8 cellular contexts compared by ENCODE assay signal in the genomic region with DNA sequence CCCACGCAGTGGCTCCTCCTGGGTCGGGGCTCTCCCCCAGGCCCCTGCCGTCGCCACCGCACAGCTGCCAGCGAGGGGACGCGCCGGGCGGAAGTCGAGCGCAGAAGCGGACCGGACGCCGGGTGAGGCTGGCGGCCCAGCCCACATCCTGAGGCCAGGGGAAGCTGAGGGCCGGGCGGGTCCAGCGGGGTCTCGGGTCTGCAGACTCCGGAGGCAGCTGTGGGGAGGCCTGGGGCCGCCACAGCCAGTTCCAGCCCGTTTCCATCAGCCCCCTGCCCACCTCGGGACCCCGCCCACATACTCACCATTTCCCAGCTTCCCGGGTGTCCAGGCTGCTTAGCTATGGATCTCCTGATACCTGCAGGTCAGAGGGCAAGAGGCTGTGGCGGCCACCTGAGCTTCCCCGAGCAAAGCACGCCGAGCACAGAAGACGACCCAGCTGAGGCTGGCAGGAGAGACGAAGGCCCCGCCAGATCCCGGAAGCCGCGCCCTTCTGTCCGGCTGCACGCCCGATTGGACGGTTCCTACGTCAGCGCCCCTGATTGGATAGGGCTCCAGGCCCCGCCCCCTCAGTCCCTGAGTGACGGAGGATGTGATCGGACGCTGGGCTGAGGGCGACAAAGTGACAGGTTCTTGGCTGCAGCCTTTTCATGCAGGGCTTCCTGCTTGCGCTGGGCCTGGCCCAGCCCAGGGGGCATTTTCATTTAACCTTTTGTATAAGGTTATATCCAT. TPM values are rescaled to one million over a fixed set of nuclear protein-coding genes. Genes with fewer than 3 reads are reported as not detected.
DNase-seq lines count a peak whose midpoint lies in the region; ATAC-seq and TF ChIP-seq lines count a peak whose summit lies in the region.

No MANE protein-coding gene starts in this region.

- H3K9me3 ChIP-seq in Loucy (ENCODE audit: insufficient read depth, low read depth, low read length) (no peaks in the 10 kb centered on the region), RWPE2 (ENCODE audit: severe bottlenecking) (no peaks in the 10 kb centered on the region)

- H3K27ac ChIP-seq in RWPE2 (ENCODE audit: poor library complexity, severe bottlenecking): peak overlapping the region; percentile 48

- DNase-seq in ELR (ENCODE audit: low read depth) (peak; percentile 96), H7 (peak; percentile 96), RWPE2 (ENCODE audit: low spot score) (peak; percentile 86), fibroblast of the conjunctiva (ENCODE audit: low read depth) (peak; percentile 75), nephron progenitor cell (peak; percentile 99)
- peak; percentile 88 for DNase-seq in activated effector memory CD4-positive, alpha-beta T cell treated with Interleukin-2 at 50 U/mL for 16 hours

- H3K36me3 Mint-ChIP-seq in nephron progenitor cell (ENCODE audit: low read depth): peaks cover 35% of the 10 kb centered on the region
- peaks cover 45% of the 10 kb centered on the region for H3K36me3 Mint-ChIP-seq in stimulated activated naive CD8-positive, alpha-beta T cell treated with anti-CD3 and anti-CD28 coated beads, Interleukin-15, Interleukin-2, amounts not matched to agents 100 ng/mL and 50 ng/mL, for 24 hours (ENCODE audit: low read depth)

- H3K79me2 ChIP-seq in Loucy (ENCODE audit: insufficient read depth, low read length): peaks cover 50% of the 10 kb centered on the region

- H3K4me3 Mint-ChIP-seq in nephron progenitor cell: peak overlapping the region; percentile 94
- peak overlapping the region; percentile 93 for H3K4me3 Mint-ChIP-seq in stimulated activated naive CD8-positive, alpha-beta T cell treated with anti-CD3 and anti-CD28 coated beads, Interleukin-15, Interleukin-2, amounts not matched to agents 100 ng/mL and 50 ng/mL, for 24 hours

- peak; percentile 100 for ATAC-seq in RWPE2 (ENCODE audit: low read depth)

- no peaks in the 10 kb centered on the region for H3K27me3 Mint-ChIP-seq in nephron progenitor cell (ENCODE audit: low read depth, poor library complexity)
- H3K27me3 Mint-ChIP-seq in stimulated activated naive CD8-positive, alpha-beta T cell treated with anti-CD3 and anti-CD28 coated beads, Interleukin-15, Interleukin-2, amounts not matched to agents 100 ng/mL and 50 ng/mL, for 24 hours: no peaks in the 10 kb centered on the region

- peaks cover 19% of the 10 kb centered on the region for H3K4me1 Mint-ChIP-seq in nephron progenitor cell
- H3K4me1 Mint-ChIP-seq in stimulated activated naive CD8-positive, alpha-beta T cell treated with anti-CD3 and anti-CD28 coated beads, Interleukin-15, Interleukin-2, amounts not matched to agents 100 ng/mL and 50 ng/mL, for 24 hours (ENCODE audit: low read depth): peaks cover 68% of the 10 kb centered on the region

- H3K4me3 ChIP-seq in H7 (ENCODE audit: insufficient read depth, low read depth, low read length) (peak overlapping the region; percentile 94), Loucy (ENCODE audit: low read length, poor library complexity, severe bottlenecking) (peak overlapping the region; percentile 94), RWPE2 (ENCODE audit: severe bottlenecking) (peak overlapping the region; percentile 98)

- H2AFZ ChIP-seq in Loucy (ENCODE audit: low read length): peak overlapping the region; percentile 61; the same call in 1 of the 2 replicates

- H3K27me3 ChIP-seq in H7 (ENCODE audit: control insufficient read depth, insufficient read depth, low read length): no peaks in the 10 kb centered on the region
- no peaks in the 10 kb centered on the region for H3K27me3 ChIP-seq in Loucy (ENCODE audit: insufficient read depth, low read length, poor library complexity, severe bottlenecking)
- no peaks in the 10 kb centered on the region for H3K27me3 ChIP-seq in RWPE2 (ENCODE audit: insufficient read depth, poor library complexity, severe bottlenecking)

- peak overlapping the region; percentile 97 for H3K27ac Mint-ChIP-seq in nephron progenitor cell
- H3K27ac Mint-ChIP-seq in stimulated activated naive CD8-positive, alpha-beta T cell treated with anti-CD3 and anti-CD28 coated beads, Interleukin-15, Interleukin-2, amounts not matched to agents 100 ng/mL and 50 ng/mL, for 24 hours: peak overlapping the region; percentile 88

- H3K9me3 Mint-ChIP-seq in nephron progenitor cell: peaks cover 18% of the 10 kb centered on the region
- H3K9me3 Mint-ChIP-seq in stimulated activated naive CD8-positive, alpha-beta T cell treated with anti-CD3 and anti-CD28 coated beads, Interleukin-15, Interleukin-2, amounts not matched to agents 100 ng/mL and 50 ng/mL, for 24 hours: peaks cover 3% of the 10 kb centered on the region

- no peaks in the 10 kb centered on the region for H3K9me2 ChIP-seq in Loucy (replicated peaks; ENCODE audit: low read depth, low read length)

- peaks cover 43% of the 10 kb centered on the region for H4K20me1 ChIP-seq in Loucy (ENCODE audit: insufficient read depth, low read length, poor library complexity, severe bottlenecking)

- H3K4me2 ChIP-seq in Loucy (ENCODE audit: low read depth, low read length, poor library complexity, severe bottlenecking): peak overlapping the region; percentile 97

- no peaks in the 10 kb centered on the region; the same call in none of the 2 replicates for H3K36me3 ChIP-seq in H7 (replicated peaks; ENCODE audit: control insufficient read depth, insufficient read depth, low read length)
- no peaks in the 10 kb centered on the region for H3K36me3 ChIP-seq in Loucy (ENCODE audit: insufficient read depth, low read length)
- H3K36me3 ChIP-seq in RWPE2 (ENCODE audit: low read depth): peaks cover 8% of the 10 kb centered on the region; the same call in 1 of the 2 replicates

- H3F3A ChIP-seq in Loucy (ENCODE audit: low read depth): no peaks in the 10 kb centered on the region

- peak overlapping the region; percentile 85 for H3K9ac ChIP-seq in Loucy (ENCODE audit: low read depth, low read length, poor library complexity, severe bottlenecking)

- TF ChIP-seq CTCF in Loucy (conservative IDR thresholded peaks at IDR 0.05; ENCODE audit: low read length): no peak
- no peak for TF ChIP-seq CTCF in RWPE2 (IDR thresholded peaks at IDR 0.05; ENCODE audit: poor library complexity, severe bottlenecking)
- TF ChIP-seq CTCF in nephron progenitor cell (IDR thresholded peaks at IDR 0.05): no peak

- peaks cover 37% of the 10 kb centered on the region for H3K4me1 ChIP-seq in Loucy (ENCODE audit: insufficient read depth, low read length, poor library complexity, severe bottlenecking)
- H3K4me1 ChIP-seq in RWPE2 (ENCODE audit: insufficient read depth, poor library complexity, severe bottlenecking): peaks cover 4% of the 10 kb centered on the region

RNA-seq across cellular contexts. Expression of gene ZNF124, which starts 38.7 kb away (rescaled TPM):
- total RNA-seq in H7 (2014; rRNA removed; shearing (Covaris generic)): 50.3 and 54.5 TPM in 2 replicates

RNA-seq across cellular contexts. Expression of gene VN1R5, which starts 45.3 kb away (rescaled TPM):
- total RNA-seq in H7 (2014; rRNA removed; shearing (Covaris generic)): not detected in 2 replicates

Comparison
In these comparisons a context has a peak if more than half of its experiments do, and no peak if none do; other contexts are left out.
1. Peak in every context shown above with its lines: DNase-seq, ATAC-seq, H3K4me3 ChIP-seq and H3K27ac ChIP-seq.